ENCODE assay signal across 1 cellular context in genomic region chr19:17404015-17404414, GRCh38.
TF ChIP-seq lines count a peak whose summit lies in the region.

No MANE protein-coding gene starts in this region.

TF ChIP-seq in SK-N-SH, 30 proteins besides CTCF, POLR2A, EP300 and RAD21 (continued from another document):
- TF ChIP-seq, protein P1, sequence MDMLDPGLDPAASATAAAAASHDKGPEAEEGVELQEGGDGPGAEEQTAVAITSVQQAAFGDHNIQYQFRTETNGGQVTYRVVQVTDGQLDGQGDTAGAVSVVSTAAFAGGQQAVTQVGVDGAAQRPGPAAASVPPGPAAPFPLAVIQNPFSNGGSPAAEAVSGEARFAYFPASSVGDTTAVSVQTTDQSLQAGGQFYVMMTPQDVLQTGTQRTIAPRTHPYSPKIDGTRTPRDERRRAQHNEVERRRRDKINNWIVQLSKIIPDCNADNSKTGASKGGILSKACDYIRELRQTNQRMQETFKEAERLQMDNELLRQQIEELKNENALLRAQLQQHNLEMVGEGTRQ (IDR thresholded peaks at IDR 0.05; ENCODE audit: borderline replicate concordance, low read depth, low read length) = no peak
- no peak for TF ChIP-seq SIN3A (IDR thresholded peaks at IDR 0.05; ENCODE audit: borderline replicate concordance, low read depth, low read length)
